In genomic region chr4:16224669-16225068, GRCh38 we compare ENCODE assay signal across 9 cellular contexts. TPM values are rescaled to one million over a fixed set of nuclear protein-coding genes. Genes with fewer than 3 reads are reported as not detected.
DNase-seq lines count a peak whose midpoint lies in the region; ATAC-seq, FAIRE-seq and TF ChIP-seq lines count a peak whose summit lies in the region.
"Had no signal": no experiment of that assay in that cellular context is flagged by ENCODE, and none has a peak within 500 bp of the region (broad histone marks: within the 10 kb centered on the region; RNA-seq: fewer than 3 reads in every experiment).

No MANE protein-coding gene starts in this region.

- FAIRE-seq in GM12892 (lab: Jason Lieb, UNC) = peak; percentile 68

- H3K4me3 ChIP-seq in SK-N-MC = peak overlapping the region; percentile 89
- peak overlapping the region in 3 of 4 experiments; percentile 92 to 98 (median 94) for H3K4me3 ChIP-seq in fibroblast of lung (replicated peaks in 1 of 4; ENCODE audit: control extremely low read depth in 1 of 4, insufficient read depth in 1 of 4, low read depth in 3 of 4, low read length in 4 of 4)
- peak overlapping the region; percentile 25 for H3K4me3 ChIP-seq in rectal smooth muscle tissue (ENCODE audit: low read length)
- no peak overlapping the region for H3K4me3 ChIP-seq in HAP-1

- peak overlapping the region; percentile 62; the same call in 1 of the 2 replicates for H3K27ac ChIP-seq in SK-N-MC
- no peak overlapping the region for H3K27ac ChIP-seq in fibroblast of lung (ENCODE audit: insufficient read depth, low read length)
- no peak overlapping the region for H3K27ac ChIP-seq in rectal smooth muscle tissue (ENCODE audit: low read depth, low read length)

- H3K79me2 ChIP-seq in fibroblast of lung (ENCODE audit: control insufficient read depth, insufficient read depth, low read length) = peaks cover 29% of the 10 kb centered on the region

- no peaks in the 10 kb centered on the region for H4K20me1 ChIP-seq in fibroblast of lung (ENCODE audit: control insufficient read depth, extremely low read depth, insufficient read depth, low read length)

- H3K27me3 ChIP-seq in fibroblast of lung (ENCODE audit: control insufficient read depth, insufficient read depth, low read length) (no peaks in the 10 kb centered on the region), rectal smooth muscle tissue (ENCODE audit: control insufficient read depth, insufficient read depth, low read length) (no peaks in the 10 kb centered on the region), HAP-1 (ENCODE audit: low read depth) (no peaks in the 10 kb centered on the region)

- ATAC-seq in left lobe of liver (no peak), HG03520 (IDR thresholded peaks at IDR 0.05; ENCODE audit: unreplicated experiment) (no peak), GM21717 (IDR thresholded peaks at IDR 0.05; ENCODE audit: unreplicated experiment) (no peak)

- TF ChIP-seq POLR2A in GM12892 (IDR thresholded peaks at IDR 0.05; ENCODE audit: low read depth, low read length) = no peak

- DNase-seq in GM12892 (ENCODE audit: insufficient read length) (no peak), SK-N-MC (ENCODE audit: low read depth, low spot score) (no peak), fibroblast of lung (ENCODE audit: low read depth in 2 of 2) (peak in 1 of 2 donors; percentile 0), left lobe of liver (ENCODE audit: low spot score) (no peak), HAP-1 (ENCODE audit: low spot score in 2 of 2) (no peak)
- DNase-seq: NCI-H1436 treated with DMSO at 0.1 percent for 48 hours had no signal

- H3K9me3 ChIP-seq in SK-N-MC (ENCODE audit: low read depth, low read length) = no peaks in the 10 kb centered on the region
- no peaks in the 10 kb centered on the region for H3K9me3 ChIP-seq in fibroblast of lung (ENCODE audit: control insufficient read depth, insufficient read depth, low read depth, low read length)
- H3K9me3 ChIP-seq in HAP-1 = no peaks in the 10 kb centered on the region

- in situ Hi-C loops in HAP-1 (cut with MboI; ENCODE audit: low sequenced_read_pairs) = no loop called here

- H3K4me2 ChIP-seq in fibroblast of lung (ENCODE audit: extremely low read depth, insufficient read depth, low read length) = peak overlapping the region; percentile 97

- H2AFZ ChIP-seq in fibroblast of lung (ENCODE audit: low read length) = no peak overlapping the region

- peak overlapping the region; percentile 88 for H3K9ac ChIP-seq in SK-N-MC (ENCODE audit: insufficient read length)
- H3K9ac ChIP-seq in fibroblast of lung (ENCODE audit: insufficient read depth, low read length) = no peak overlapping the region
- H3K9ac ChIP-seq in rectal smooth muscle tissue (ENCODE audit: low read length) = no peak overlapping the region

- no peak for TF ChIP-seq CTCF in fibroblast of lung (conservative IDR thresholded peaks at IDR 0.05 in 1 of 2, IDR thresholded peaks at IDR 0.05 in 1 of 2; ENCODE audit: low read depth in 1 of 2, low read length in 2 of 2)

- H3K4me1 ChIP-seq in fibroblast of lung (ENCODE audit: control insufficient read depth, extremely low read depth, insufficient read depth, low read length) (peaks cover 4% of the 10 kb centered on the region), rectal smooth muscle tissue (ENCODE audit: control insufficient read depth, insufficient read depth, low read length) (peaks cover 12% of the 10 kb centered on the region), HAP-1 (peaks cover 17% of the 10 kb centered on the region)

- H3K36me3 ChIP-seq in SK-N-MC (ENCODE audit: insufficient read depth, low read length) = no peaks in the 10 kb centered on the region; the same call in 1 of the 2 replicates
- no peaks in the 10 kb centered on the region for H3K36me3 ChIP-seq in fibroblast of lung (ENCODE audit: control insufficient read depth, insufficient read depth, low read length)
- no peaks in the 10 kb centered on the region for H3K36me3 ChIP-seq in rectal smooth muscle tissue (ENCODE audit: control insufficient read depth, insufficient read depth, low read length)
- H3K36me3 ChIP-seq in HAP-1 (replicated peaks) = no peaks in the 10 kb centered on the region

RNA-seq across cellular contexts. Expression of gene TAPT1, which starts 1.6 kb away (rescaled TPM):
- 8.4 TPM for polyA plus RNA-seq in GM12892 (2012; ENCODE audit: missing spikeins)
- total RNA-seq in fibroblast of lung (15.9 and 20.6 TPM in 2 replicates), left lobe of liver (39.6 TPM)
- 9.9 and 18.7 TPM in 2 replicates for polyA plus RNA-seq in fibroblast of lung
- polyA plus RNA-seq in fibroblast of lung (2012) = 6.2 and 9.2 TPM in 2 replicates
- 4.8 and 6.8 TPM in 2 replicates for polyA minus RNA-seq in fibroblast of lung (ENCODE audit: low replicate concordance)
